In the genomic region with DNA sequence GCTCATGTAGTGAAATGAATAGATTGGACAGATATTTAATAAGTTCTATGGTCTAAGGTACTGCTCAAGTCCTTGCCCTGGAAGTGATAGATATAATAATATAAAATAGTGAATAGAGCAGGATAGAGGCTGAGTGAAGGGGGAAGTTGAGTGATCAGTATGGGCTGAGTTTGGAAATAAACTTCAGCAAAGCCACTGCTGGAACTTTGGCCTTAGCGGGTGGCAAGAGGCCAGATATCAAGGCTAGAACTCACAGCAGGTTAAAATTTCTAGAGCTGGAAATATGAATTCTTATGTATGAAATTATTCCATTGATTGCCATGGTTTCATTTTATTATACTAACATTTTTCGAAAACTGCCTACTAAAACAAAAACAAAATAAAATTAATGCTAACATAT, we compare ENCODE assay signal across 34 cellular contexts.
"Had no signal": no experiment of that assay in that cellular context is flagged by ENCODE, and none has a peak within 500 bp of the region (broad histone marks: within the 10 kb centered on the region; RNA-seq: fewer than 3 reads in every experiment).

No MANE protein-coding gene starts in this region.

- H3K9ac ChIP-seq: KMS-11 had no signal

- H3K4me2 ChIP-seq: KMS-11 had no signal

- H3K4me3 ChIP-seq: MG63 had no signal

- H3K27ac ChIP-seq: KMS-11 had no signal

- H3K9me3 ChIP-seq: MG63 had no signal

- H3K27me3 ChIP-seq: MG63 had no signal

- H3K36me3 ChIP-seq: MG63 had no signal

- DNase-seq: Karpas-422, Kasumi-1, MG63, MM.1S, MV-4-11, NCI-H1048, NCI-H1092, NCI-H1092 treated with DMSO at 0.1 percent for 48 hours, NCI-H1105, NCI-H1105 treated with DMSO at 0.1 percent for 48 hours, NCI-H1417, NCI-H1417 treated with DMSO at 0.1 percent for 48 hours, NCI-H1436, NCI-H1436 treated with DMSO at 0.1 percent for 48 hours, NCI-H146, NCI-H1694, NCI-H1694 treated with DMSO at 0.1 percent for 48 hours, NCI-H187, NCI-H187 treated with DMSO at 0.1 percent for 48 hours, NCI-H1930, NCI-H2029, NCI-H2029 treated with DMSO at 0.1 percent for 48 hours, NCI-H2081, NCI-H2081 treated with DMSO at 0.1 percent for 48 hours, NCI-H2107, NCI-H2171, NCI-H2171 treated with DMSO at 0.1 percent for 48 hours, NCI-H2227 treated with DMSO at 0.1 percent for 48 hours, NCI-H226, NCI-H345, NCI-H446, NCI-H446 treated with DMSO at 0.1 percent for 48 hours, NCI-H510A had no signal
